10 cellular contexts compared by ENCODE assay signal in the genomic region with DNA sequence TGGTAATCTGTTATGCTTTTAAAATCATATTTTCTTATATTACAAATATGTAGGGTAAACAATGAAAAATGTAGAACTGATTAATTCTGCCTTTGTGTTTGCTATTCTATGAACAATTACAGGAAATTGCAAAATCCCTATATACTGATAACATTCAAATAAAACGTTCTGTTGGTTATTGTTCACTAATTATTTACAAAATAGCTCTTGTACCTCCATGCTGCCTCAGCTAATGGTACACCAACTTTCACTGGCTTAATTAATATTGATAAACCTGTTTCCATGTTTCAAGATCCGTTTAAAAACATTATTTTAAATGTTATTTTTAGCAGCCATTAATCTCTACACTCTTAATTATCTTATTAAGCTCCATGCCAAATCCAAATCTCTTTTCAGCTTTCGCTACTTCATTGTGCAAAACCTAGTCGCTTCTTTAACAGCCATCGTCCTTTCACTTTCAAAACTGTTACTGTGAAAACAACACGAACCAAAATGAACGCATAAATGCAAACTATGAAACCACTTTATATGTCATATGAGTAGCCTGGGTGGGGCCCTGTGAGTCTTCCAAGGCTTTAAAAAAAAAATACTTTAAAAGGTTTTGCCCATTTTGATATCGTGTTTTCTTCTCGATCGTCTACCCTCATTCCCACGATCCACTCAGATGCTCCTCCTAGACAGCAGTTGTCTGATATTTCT.
A peak's percentile ranks its signal among the peaks of the same experiment; 100 is the strongest.
DNase-seq lines count a peak whose midpoint lies in the region; ATAC-seq, FAIRE-seq and TF ChIP-seq lines count a peak whose summit lies in the region.
"Had no signal": no experiment of that assay in that cellular context is flagged by ENCODE, and none has a peak within 500 bp of the region (broad histone marks: within the 10 kb centered on the region; RNA-seq: fewer than 3 reads in every experiment).

No MANE protein-coding gene starts in this region.

- no peak for TF ChIP-seq CTCF in cardiac fibroblast (IDR thresholded peaks at IDR 0.05; ENCODE audit: low read depth, low read length)
- TF ChIP-seq CTCF in mesothelial cell of epicardium (IDR thresholded peaks at IDR 0.05; ENCODE audit: unreplicated experiment), result no peak
- no peak for TF ChIP-seq CTCF in transverse colon (IDR thresholded peaks at IDR 0.05)

- WGBS in transverse colon (ENCODE audit: low coverage in 1 of 2), 2 donors, result 68 to 74% methylated on average over 11 of the region's 11 CpGs

- H3K9me3 ChIP-seq in transverse colon, result no peaks in the 10 kb centered on the region

- H3K4me3 ChIP-seq in cardiac fibroblast (replicated peaks in 1 of 2; ENCODE audit: low read depth in 2 of 2, low read length in 2 of 2) (peak overlapping the region; percentile 35 to 49), transverse colon (no peak overlapping the region)
- H3K4me3 ChIP-seq: K562 had no signal

- no peaks in the 10 kb centered on the region for H3K27me3 Mint-ChIP-seq in mesothelial cell of epicardium (ENCODE audit: low read depth)
- no peaks in the 10 kb centered on the region for H3K27me3 Mint-ChIP-seq in effector memory CD8-positive, alpha-beta T cell

- DNase-seq in Ammon's horn (ENCODE audit: low spot score) (peak; percentile 46), NCI-H1105 treated with DMSO at 0.1 percent for 48 hours (lab: John Stamatoyannopoulos, UW) (peak; percentile 60), cardiac fibroblast (ENCODE audit: low read depth in 2 of 2) (peak; percentile 58 to 68), mesothelial cell of epicardium (ENCODE audit: low spot score in 2 of 2, unreplicated experiment in 2 of 2) (no peak), transverse colon (no peak), 8988T (no peak), RCC 7860 (ENCODE audit: low spot score) (no peak)
- no peak for DNase-seq in effector memory CD8-positive, alpha-beta T cell
- DNase-seq: DND-41 had no signal

- intact Hi-C loops in transverse colon (cut with DNase I; ENCODE audit: low total_unique reads), result no loop called here

- TF ChIP-seq POLR2A in transverse colon (IDR thresholded peaks at IDR 0.05), result no peak

- H3K4me1 Mint-ChIP-seq in mesothelial cell of epicardium, result peaks cover 42% of the 10 kb centered on the region
- no peaks in the 10 kb centered on the region for H3K4me1 Mint-ChIP-seq in effector memory CD8-positive, alpha-beta T cell (ENCODE audit: low read depth in 2 of 2)

- no peak for TF ChIP-seq EP300 in transverse colon (IDR thresholded peaks at IDR 0.05; ENCODE audit: low read depth)

- H3K27ac Mint-ChIP-seq in mesothelial cell of epicardium, result peak overlapping the region; percentile 66
- H3K27ac Mint-ChIP-seq in effector memory CD8-positive, alpha-beta T cell, result no peak overlapping the region

- H3K36me3 ChIP-seq in transverse colon, result no peaks in the 10 kb centered on the region

- peaks cover 24% of the 10 kb centered on the region for H3K36me3 Mint-ChIP-seq in mesothelial cell of epicardium
- no peaks in the 10 kb centered on the region for H3K36me3 Mint-ChIP-seq in effector memory CD8-positive, alpha-beta T cell (ENCODE audit: insufficient read depth)

- peaks cover 4% of the 10 kb centered on the region for H3K9me3 Mint-ChIP-seq in mesothelial cell of epicardium
- H3K9me3 Mint-ChIP-seq in effector memory CD8-positive, alpha-beta T cell, result peaks cover 0 to 8% of the 10 kb centered on the region in 2 donors

- no peaks in the 10 kb centered on the region for H3K4me1 ChIP-seq in transverse colon

- no peak for FAIRE-seq in RCC 7860 (lab: Jason Lieb, UNC)
- FAIRE-seq: K562 had no signal

- no peak overlapping the region for H3K4me3 Mint-ChIP-seq in mesothelial cell of epicardium
- H3K4me3 Mint-ChIP-seq in effector memory CD8-positive, alpha-beta T cell, result no peak overlapping the region

- ATAC-seq in effector memory CD8-positive, alpha-beta T cell (replicated peaks), result no peak
- ATAC-seq: K562 had no signal

- peak overlapping the region in 1 of 4 donors; percentile 37 for H3K27ac ChIP-seq in transverse colon

- no peaks in the 10 kb centered on the region for H3K27me3 ChIP-seq in transverse colon

- in situ Hi-C loops in transverse colon (cut with MboI; ENCODE audit: low pct_ligation_motif_present in 1 of 4, low pct_unique_long_range_greater_than_20kb in 1 of 4, low sequenced_read_pairs in 3 of 4), result no loop called here

Comparison
In these comparisons a context has a peak if more than half of its experiments do, and no peak if none do; other contexts are left out.
1. DNase-seq: peak in Ammon's horn (single experiment), NCI-H1105 treated with DMSO at 0.1 percent for 48 hours (single experiment) and cardiac fibroblast (2 of 2); none in mesothelial cell of epicardium (0 of 2), effector memory CD8-positive, alpha-beta T cell (0 of 3), transverse colon (single experiment), 8988T (single experiment) and RCC 7860 (single experiment).
2. H3K4me3 ChIP-seq: peak in cardiac fibroblast (2 of 2); none in transverse colon (0 of 4).